In genomic region chr7:34130558-34131285, GRCh38 we compare ENCODE assay signal across 18 cellular contexts.
DNase-seq lines count a peak whose midpoint lies in the region; ATAC-seq and TF ChIP-seq lines count a peak whose summit lies in the region.
"Had no signal": no experiment of that assay in that cellular context is flagged by ENCODE, and none has a peak within 500 bp of the region (broad histone marks: within the 10 kb centered on the region; RNA-seq: fewer than 3 reads in every experiment).

No MANE protein-coding gene starts in this region.

- H3K4me1 ChIP-seq in cardiac muscle cell (ENCODE audit: low read depth) (peaks cover 6% of the 10 kb centered on the region), lung (ENCODE audit: control insufficient read depth in 2 of 2, insufficient read depth in 2 of 2, low read length in 2 of 2) (peaks cover 0 to 2% of the 10 kb centered on the region in 2 donors)

- no peaks in the 10 kb centered on the region for H3K36me3 Mint-ChIP-seq in stimulated activated naive B cell treated with anti-CD40 and anti-IgM and Interleukin-4, amounts not matched to agents 10 μg/mL and 1 μg/mL and 100 μg/mL, for 72 hours
- no peaks in the 10 kb centered on the region for H3K36me3 Mint-ChIP-seq in activated naive CD8-positive, alpha-beta T cell treated with anti-CD3 and anti-CD28 coated beads, Interleukin-2, amount 50 U/mL, for 24 hours (ENCODE audit: low read depth)

- DNase-seq in cardiac muscle cell (ENCODE audit: low read depth in 1 of 2, low spot score in 1 of 2) (no peak), left ventricle myocardium superior (no peak), lung (ENCODE audit: low spot score) (peak; percentile 36), T-helper 9 cell (no peak), Ammon's horn (ENCODE audit: low spot score) (no peak)
- no peak for DNase-seq in stimulated activated naive B cell treated with anti-CD40 and anti-IgM and Interleukin-4, amounts not matched to agents 10 μg/mL and 1 μg/mL and 100 μg/mL, for 72 hours
- no peak for DNase-seq in activated naive CD8-positive, alpha-beta T cell treated with anti-CD3 and anti-CD28 coated beads, Interleukin-2, amount 50 U/mL, for 24 hours
- DNase-seq: AML-193; Calu3; CD4-positive, alpha-beta T cell; DND-41; GM23248; NCI-H1105 treated with DMSO at 0.1 percent for 48 hours; NCI-H187; NCI-H510A treated with DMSO at 0.1 percent for 48 hours; SHP77 treated with DMSO at 0.1 percent for 48 hours had no signal

- no peaks in the 10 kb centered on the region for H3K4me1 Mint-ChIP-seq in stimulated activated naive B cell treated with anti-CD40 and anti-IgM and Interleukin-4, amounts not matched to agents 10 μg/mL and 1 μg/mL and 100 μg/mL, for 72 hours
- H3K4me1 Mint-ChIP-seq in activated naive CD8-positive, alpha-beta T cell treated with anti-CD3 and anti-CD28 coated beads, Interleukin-2, amount 50 U/mL, for 24 hours, result no peaks in the 10 kb centered on the region

- peaks cover 6 to 9% of the 10 kb centered on the region in 2 donors for H3K9me3 Mint-ChIP-seq in stimulated activated naive B cell treated with anti-CD40 and anti-IgM and Interleukin-4, amounts not matched to agents 10 μg/mL and 1 μg/mL and 100 μg/mL, for 72 hours
- peaks cover 20% of the 10 kb centered on the region for H3K9me3 Mint-ChIP-seq in activated naive CD8-positive, alpha-beta T cell treated with anti-CD3 and anti-CD28 coated beads, Interleukin-2, amount 50 U/mL, for 24 hours

- WGBS in lung, 2 donors, result 78 to 85% methylated on average over 4 of the region's 4 CpGs

- intact Hi-C loops in left ventricle myocardium superior (cut with micrococcal nuclease), result no loop called here

- no peaks in the 10 kb centered on the region for H3K27me3 Mint-ChIP-seq in stimulated activated naive B cell treated with anti-CD40 and anti-IgM and Interleukin-4, amounts not matched to agents 10 μg/mL and 1 μg/mL and 100 μg/mL, for 72 hours
- no peaks in the 10 kb centered on the region for H3K27me3 Mint-ChIP-seq in activated naive CD8-positive, alpha-beta T cell treated with anti-CD3 and anti-CD28 coated beads, Interleukin-2, amount 50 U/mL, for 24 hours
- H3K27me3 Mint-ChIP-seq: CD4-positive, alpha-beta T cell had no signal

- H3K27ac Mint-ChIP-seq in stimulated activated naive B cell treated with anti-CD40 and anti-IgM and Interleukin-4, amounts not matched to agents 10 μg/mL and 1 μg/mL and 100 μg/mL, for 72 hours, result no peak overlapping the region
- H3K27ac Mint-ChIP-seq in activated naive CD8-positive, alpha-beta T cell treated with anti-CD3 and anti-CD28 coated beads, Interleukin-2, amount 50 U/mL, for 24 hours, result no peak overlapping the region
- H3K27ac Mint-ChIP-seq: CD4-positive, alpha-beta T cell had no signal

- H3K9me3 ChIP-seq in cardiac muscle cell (ENCODE audit: low read depth), result no peaks in the 10 kb centered on the region
- H3K9me3 ChIP-seq in lung (ENCODE audit: control insufficient read depth in 2 of 2, insufficient read depth in 1 of 2, low read length in 1 of 2), result no peaks in the 10 kb centered on the region

- no peaks in the 10 kb centered on the region for H3K27me3 ChIP-seq in cardiac muscle cell
- no peaks in the 10 kb centered on the region for H3K27me3 ChIP-seq in lung (ENCODE audit: control insufficient read depth, insufficient read depth)

- H3K27ac ChIP-seq in cardiac muscle cell (peak overlapping the region; percentile 34), VCaP (peak overlapping the region; percentile 48), lung (ENCODE audit: low read depth in 1 of 2, low read length in 1 of 2) (peak overlapping the region in 1 of 2 donors; percentile 35)
- H3K27ac ChIP-seq: GM23248 had no signal

- TF ChIP-seq CTCF in cardiac muscle cell (IDR thresholded peaks at IDR 0.05; ENCODE audit: low read depth, low read length), result no peak
- TF ChIP-seq CTCF in VCaP (conservative IDR thresholded peaks at IDR 0.05), result no peak
- TF ChIP-seq CTCF in lung (IDR thresholded peaks at IDR 0.05; ENCODE audit: control extremely low read depth, extremely low read depth), result no peak

- H3K36me3 ChIP-seq in cardiac muscle cell (no peaks in the 10 kb centered on the region), lung (ENCODE audit: control insufficient read depth in 2 of 2, insufficient read depth in 2 of 2, low read length in 2 of 2) (no peaks in the 10 kb centered on the region)

- no peak overlapping the region for H3K4me3 ChIP-seq in cardiac muscle cell
- H3K4me3 ChIP-seq in lung, result no peak overlapping the region
- H3K4me3 ChIP-seq: GM23248 had no signal

- no peak overlapping the region for H3K4me3 Mint-ChIP-seq in stimulated activated naive B cell treated with anti-CD40 and anti-IgM and Interleukin-4, amounts not matched to agents 10 μg/mL and 1 μg/mL and 100 μg/mL, for 72 hours
- no peak overlapping the region for H3K4me3 Mint-ChIP-seq in activated naive CD8-positive, alpha-beta T cell treated with anti-CD3 and anti-CD28 coated beads, Interleukin-2, amount 50 U/mL, for 24 hours
- H3K4me3 Mint-ChIP-seq: CD4-positive, alpha-beta T cell had no signal

- no peak for ATAC-seq in left ventricle myocardium superior
- ATAC-seq in lung (ENCODE audit: insufficient read depth, low FRiP score), result no peak
- ATAC-seq in stimulated activated naive B cell treated with anti-CD40 and anti-IgM and Interleukin-4, amounts not matched to agents 10 μg/mL and 1 μg/mL and 100 μg/mL, for 72 hours (replicated peaks), result no peak
- ATAC-seq in activated naive CD8-positive, alpha-beta T cell treated with anti-CD3 and anti-CD28 coated beads, Interleukin-2, amount 50 U/mL, for 24 hours, result no peak
- ATAC-seq: Panc1 had no signal
